In genomic region chr10:72326665-72327603, GRCh38 we compare ENCODE assay signal across 8 cellular contexts. TPM values are rescaled to one million over a fixed set of nuclear protein-coding genes. Genes with fewer than 3 reads are reported as not detected.
DNase-seq lines count a peak whose midpoint lies in the region; ATAC-seq, FAIRE-seq and TF ChIP-seq lines count a peak whose summit lies in the region.
"Not testable (repeated sequence)": the region's sequence is repeated elsewhere in the genome, so short reads cannot be mapped to it uniquely, and the experiment has no call there.

No MANE protein-coding gene starts in this region.

- not testable (repeated sequence) for H3K4me2 ChIP-seq in endothelial cell of umbilical vein (ENCODE audit: insufficient read depth, low read length)

- H3K4me3 ChIP-seq in A673 (ENCODE audit: low read depth, low read length, poor library complexity, severe bottlenecking); endothelial cell of umbilical vein (replicated peaks in 1 of 3; ENCODE audit: insufficient read depth in 1 of 3, low read depth in 1 of 3, low read length in 3 of 3): not testable (repeated sequence)

- not testable (repeated sequence) for H3K27me3 ChIP-seq in A673 (replicated peaks; ENCODE audit: insufficient read depth, low read depth, low read length, poor library complexity); endothelial cell of umbilical vein (ENCODE audit: control insufficient read depth in 2 of 2, insufficient read depth in 2 of 2, low read length in 2 of 2)

- peak overlapping the region; percentile 23 for H3K27ac ChIP-seq in A673 (ENCODE audit: low read depth, low read length, poor library complexity, severe bottlenecking)
- not testable (repeated sequence) for H3K27ac ChIP-seq in endothelial cell of umbilical vein (ENCODE audit: insufficient read depth, low read depth, low read length)

- H3K9me3 Mint-ChIP-seq in IgD-negative memory B cell; T-helper 2 cell treated with Interferon-gamma antibody and Interleukin-4, amounts not matched to agents 5 μg/mL and 100 μg/mL, for 36 hours; activated CD8-positive, alpha-beta memory T cell treated with anti-CD3 and anti-CD28 coated beads, Interleukin-2, amount 10 ng/mL, durations not matched to agents 7 days and 5 days (ENCODE audit: low read depth); activated naive CD4-positive, alpha-beta T cell treated with anti-CD3 and anti-CD28 coated beads, Interleukin-2, amount 50 U/mL, for 24 hours; neural crest cell: not testable (repeated sequence)

- H3K9me1 ChIP-seq in endothelial cell of umbilical vein (replicated peaks; ENCODE audit: control insufficient read depth, extremely low read depth, insufficient read depth, low read length) = not testable (repeated sequence)

- not testable (repeated sequence) for H3K9me3 ChIP-seq in A673 (ENCODE audit: low read depth, low read length, poor library complexity, severe bottlenecking); endothelial cell of umbilical vein (replicated peaks; ENCODE audit: control insufficient read depth, insufficient read depth, low read length)

- POLR2A ChIA-PET in A673 (lab: Charles Lee; ENCODE audit: low non-redundant PET) = not testable (repeated sequence)
- POLR2A ChIA-PET in endothelial cell of umbilical vein (lab: Charles Lee) = interaction anchor here (2.7 kb wide), 1 partner anchor 52 kb away, joined by 35 read pairs; the partner anchor contains the start of gene DDIT4

- H3K36me3 Mint-ChIP-seq in IgD-negative memory B cell; T-helper 2 cell treated with Interferon-gamma antibody and Interleukin-4, amounts not matched to agents 5 μg/mL and 100 μg/mL, for 36 hours (ENCODE audit: low read depth); activated CD8-positive, alpha-beta memory T cell treated with anti-CD3 and anti-CD28 coated beads, Interleukin-2, amount 10 ng/mL, durations not matched to agents 7 days and 5 days; activated naive CD4-positive, alpha-beta T cell treated with anti-CD3 and anti-CD28 coated beads, Interleukin-2, amount 50 U/mL, for 24 hours; neural crest cell (ENCODE audit: low read depth): not testable (repeated sequence)

- not testable (repeated sequence) for TF ChIP-seq CTCF in A673 (conservative IDR thresholded peaks at IDR 0.05; ENCODE audit: low read depth, low read length); endothelial cell of umbilical vein (IDR thresholded peaks at IDR 0.05; ENCODE audit: extremely low read depth in 1 of 2, insufficient read depth in 1 of 2, low read depth in 1 of 2, low read length in 2 of 2); neural crest cell (conservative IDR thresholded peaks at IDR 0.05)

- not testable (repeated sequence) for H3K27me3 Mint-ChIP-seq in IgD-negative memory B cell; T-helper 2 cell treated with Interferon-gamma antibody and Interleukin-4, amounts not matched to agents 5 μg/mL and 100 μg/mL, for 36 hours (ENCODE audit: low read depth); activated CD8-positive, alpha-beta memory T cell treated with anti-CD3 and anti-CD28 coated beads, Interleukin-2, amount 10 ng/mL, durations not matched to agents 7 days and 5 days; activated naive CD4-positive, alpha-beta T cell treated with anti-CD3 and anti-CD28 coated beads, Interleukin-2, amount 50 U/mL, for 24 hours; neural crest cell (ENCODE audit: low read depth)

- H3K9ac ChIP-seq in endothelial cell of umbilical vein (replicated peaks; ENCODE audit: extremely low read depth, insufficient read depth, low read length) = not testable (repeated sequence)

- not testable (repeated sequence) for H4K20me1 ChIP-seq in endothelial cell of umbilical vein (replicated peaks; ENCODE audit: control insufficient read depth, extremely low read depth, insufficient read depth, low read length)

- DNase-seq in A673 (ENCODE audit: low spot score); endothelial cell of umbilical vein (ENCODE audit: low read depth, low spot score); neural crest cell (ENCODE audit: low read depth, low spot score): not testable (repeated sequence)
- DNase-seq in T-helper 2 cell treated with Interferon-gamma antibody and Interleukin-4, amounts not matched to agents 5 μg/mL and 100 μg/mL, for 36 hours (ENCODE audit: low spot score) = peak; percentile 78
- DNase-seq in activated CD8-positive, alpha-beta memory T cell treated with anti-CD3 and anti-CD28 coated beads, Interleukin-2, amount 10 ng/mL, durations not matched to agents 7 days and 5 days = peak; percentile 90
- DNase-seq in stimulated activated CD4-positive, alpha-beta T cell treated with anti-CD3 and anti-CD28 coated beads, Interleukin-4, amount 100 ng/mL, for 4 hours = peak; percentile 56 to 75

- peaks cover 31% of the 10 kb centered on the region for H3K4me1 ChIP-seq in A673 (ENCODE audit: insufficient read depth, low read length, poor library complexity, severe bottlenecking)
- H3K4me1 ChIP-seq in endothelial cell of umbilical vein (ENCODE audit: control insufficient read depth, extremely low read depth, insufficient read depth, low read length) = peaks cover 38% of the 10 kb centered on the region

- H3K79me2 ChIP-seq in endothelial cell of umbilical vein (ENCODE audit: control insufficient read depth, insufficient read depth, low read length) = not testable (repeated sequence)

- CTCF ChIA-PET in A673 (lab: Charles Lee) (interaction anchor here (0.6 kb wide), 1 partner anchor 54 kb away, joined by 3 read pairs; no protein-coding TSS in a partner anchor), endothelial cell of umbilical vein (lab: Charles Lee) (interaction anchor here (0.7 to 12.3 kb wide), 13 partner anchors 8 to 431 kb away, joined by 3 to 214 read pairs (median 7); partner anchors contain the start of gene DDIT4)
- CTCF ChIA-PET in activated CD8-positive, alpha-beta memory T cell treated with anti-CD3 and anti-CD28 coated beads, Interleukin-2, amount 10 ng/mL, durations not matched to agents 7 days and 5 days (lab: Charles Lee) = interaction anchor here (0.6 to 12.6 kb wide), 27 partner anchors 8 to 431 kb away, joined by 3 to 98 read pairs (median 4); partner anchors contain the start of gene DDIT4

- FAIRE-seq in endothelial cell of umbilical vein (lab: Jason Lieb, UNC) = not testable (repeated sequence)

- TF ChIP-seq POLR2A in endothelial cell of umbilical vein (IDR thresholded peaks at IDR 0.05; ENCODE audit: low read depth, low read length) = not testable (repeated sequence)

- peak; percentile 9 for ATAC-seq in activated CD8-positive, alpha-beta memory T cell treated with anti-CD3 and anti-CD28 coated beads, Interleukin-2, amount 10 ng/mL, durations not matched to agents 7 days and 5 days

- BruUV-seq in A673 (replicated peaks; lab: Mats Ljungman, UMichigan) (TSS peak; percentile 91), endothelial cell of umbilical vein (replicated peaks; lab: Mats Ljungman, UMichigan) (TSS peak; percentile 75)

- dilution Hi-C loops in endothelial cell of umbilical vein (cut with MboI; ENCODE audit: extremely low pct_ligation_motif_present, low sequenced_read_pairs) = not testable (repeated sequence)

- H3K27ac Mint-ChIP-seq in IgD-negative memory B cell (peak overlapping the region; percentile 81 to 86 (median 82)), neural crest cell (ENCODE audit: unreplicated experiment) (peak overlapping the region; percentile 88)
- H3K27ac Mint-ChIP-seq in T-helper 2 cell treated with Interferon-gamma antibody and Interleukin-4, amounts not matched to agents 5 μg/mL and 100 μg/mL, for 36 hours = peak overlapping the region; percentile 91
- H3K27ac Mint-ChIP-seq in activated CD8-positive, alpha-beta memory T cell treated with anti-CD3 and anti-CD28 coated beads, Interleukin-2, amount 10 ng/mL, durations not matched to agents 7 days and 5 days = peak overlapping the region; percentile 92
- H3K27ac Mint-ChIP-seq in activated naive CD4-positive, alpha-beta T cell treated with anti-CD3 and anti-CD28 coated beads, Interleukin-2, amount 50 U/mL, for 24 hours = peak overlapping the region; percentile 99

- H2AFZ ChIP-seq in endothelial cell of umbilical vein (ENCODE audit: low read depth, low read length) = not testable (repeated sequence)

- intact Hi-C loops in A673 (cut with micrococcal nuclease; ENCODE audit: unreplicated experiment) = loop anchor here (5.0 to 10.0 kb wide), 2 partner anchors 102 to 280 kb away; no protein-coding TSS in a partner anchor
- intact Hi-C loops in endothelial cell of umbilical vein (cut with micrococcal nuclease) = not testable (repeated sequence)

- H3K36me3 ChIP-seq in A673 (ENCODE audit: insufficient read depth, low read length, poor library complexity, severe bottlenecking); endothelial cell of umbilical vein (ENCODE audit: control insufficient read depth in 2 of 2, extremely low read depth in 1 of 2, insufficient read depth in 2 of 2, low read length in 2 of 2): not testable (repeated sequence)

- peak overlapping the region; percentile 72 to 94 (median 84) for H3K4me3 Mint-ChIP-seq in IgD-negative memory B cell
- H3K4me3 Mint-ChIP-seq in T-helper 2 cell treated with Interferon-gamma antibody and Interleukin-4, amounts not matched to agents 5 μg/mL and 100 μg/mL, for 36 hours = peak overlapping the region; percentile 95
- peak overlapping the region; percentile 84 for H3K4me3 Mint-ChIP-seq in activated CD8-positive, alpha-beta memory T cell treated with anti-CD3 and anti-CD28 coated beads, Interleukin-2, amount 10 ng/mL, durations not matched to agents 7 days and 5 days
- H3K4me3 Mint-ChIP-seq in activated naive CD4-positive, alpha-beta T cell treated with anti-CD3 and anti-CD28 coated beads, Interleukin-2, amount 50 U/mL, for 24 hours = peak overlapping the region; percentile 95
- peak overlapping the region; percentile 81 for H3K4me3 Mint-ChIP-seq in neural crest cell

- peaks cover 31 to 43% (median 40%) of the 10 kb centered on the region in 3 donors for H3K4me1 Mint-ChIP-seq in IgD-negative memory B cell
- H3K4me1 Mint-ChIP-seq in T-helper 2 cell treated with Interferon-gamma antibody and Interleukin-4, amounts not matched to agents 5 μg/mL and 100 μg/mL, for 36 hours (ENCODE audit: low read depth) = peaks cover 65% of the 10 kb centered on the region
- H3K4me1 Mint-ChIP-seq in activated CD8-positive, alpha-beta memory T cell treated with anti-CD3 and anti-CD28 coated beads, Interleukin-2, amount 10 ng/mL, durations not matched to agents 7 days and 5 days = peaks cover 78% of the 10 kb centered on the region
- peaks cover 79% of the 10 kb centered on the region for H3K4me1 Mint-ChIP-seq in activated naive CD4-positive, alpha-beta T cell treated with anti-CD3 and anti-CD28 coated beads, Interleukin-2, amount 50 U/mL, for 24 hours
- peaks cover 59% of the 10 kb centered on the region for H3K4me1 Mint-ChIP-seq in neural crest cell

RNA-seq across cellular contexts. Expression of gene DNAJB12, which starts 27.8 kb away (rescaled TPM):
- total RNA-seq in A673 (2021) = 29.5 and 31.2 TPM in 2 replicates
- polyA plus RNA-seq in IgD-negative memory B cell = 27.6 TPM
- total RNA-seq in activated CD8-positive, alpha-beta memory T cell treated with anti-CD3 and anti-CD28 coated beads, Interleukin-2, amount 10 ng/mL, durations not matched to agents 7 days and 5 days = 10 to 100 TPM; 25.5 to 31.4 TPM
- 44.2 and 45.2 TPM in 2 replicates for total RNA-seq in endothelial cell of umbilical vein
- 25.0 and 27.2 TPM in 2 replicates for polyA plus RNA-seq in endothelial cell of umbilical vein
- polyA plus RNA-seq in endothelial cell of umbilical vein (2011; cell fraction: cytosol; rRNA removed) = 28.7 and 29.4 TPM in 2 replicates
- 47.2 and 50.5 TPM in 2 replicates for polyA plus RNA-seq in endothelial cell of umbilical vein (2011; cell fraction: nucleus; rRNA removed)
- polyA plus RNA-seq in endothelial cell of umbilical vein (2012) = 23.5 and 23.7 TPM in 2 replicates
- polyA minus RNA-seq in endothelial cell of umbilical vein = 25.7 and 28.2 TPM in 2 replicates
- 20.3 TPM for polyA minus RNA-seq in endothelial cell of umbilical vein (2011; cell fraction: cytosol; rRNA and poly(A)+ RNA removed)
- polyA minus RNA-seq in endothelial cell of umbilical vein (2011; cell fraction: nucleus; rRNA and poly(A)+ RNA removed) = 30.6 and 33.3 TPM in 2 replicates
- total RNA-seq in neural crest cell = 32.4 and 36.5 TPM in 2 replicates

RNA-seq across cellular contexts. Expression of gene DDIT4, which starts 53.2 kb away (rescaled TPM):
- total RNA-seq in A673 (2021) (20.7 and 39.6 TPM in 2 replicates), endothelial cell of umbilical vein (53.0 and 60.4 TPM in 2 replicates), neural crest cell (68.6 and 80.1 TPM in 2 replicates)
- polyA plus RNA-seq in IgD-negative memory B cell (79.9 TPM), endothelial cell of umbilical vein (64.2 and 65.3 TPM in 2 replicates)
- 100 to 1,000 TPM; 291 to 293 TPM for total RNA-seq in activated CD8-positive, alpha-beta memory T cell treated with anti-CD3 and anti-CD28 coated beads, Interleukin-2, amount 10 ng/mL, durations not matched to agents 7 days and 5 days
- 36.6 and 46.9 TPM in 2 replicates for polyA plus RNA-seq in endothelial cell of umbilical vein (2011; cell fraction: cytosol; rRNA removed)
- 55.1 and 67.4 TPM in 2 replicates for polyA plus RNA-seq in endothelial cell of umbilical vein (2011; cell fraction: nucleus; rRNA removed)
- 35.9 and 40.5 TPM in 2 replicates for polyA plus RNA-seq in endothelial cell of umbilical vein (2012)
- polyA minus RNA-seq in endothelial cell of umbilical vein = 64.6 and 66.6 TPM in 2 replicates
- 248 TPM for polyA minus RNA-seq in endothelial cell of umbilical vein (2011; cell fraction: cytosol; rRNA and poly(A)+ RNA removed)
- polyA minus RNA-seq in endothelial cell of umbilical vein (2011; cell fraction: nucleus; rRNA and poly(A)+ RNA removed) = 57.9 and 87.9 TPM in 2 replicates
